Comparison of ENCODE assay signal across 8 cellular contexts in genomic region chr19:30682576-30683536, GRCh38.
A peak's percentile ranks its signal among the peaks of the same experiment; 100 is the strongest.
DNase-seq lines count a peak whose midpoint lies in the region; ATAC-seq lines count a peak whose summit lies in the region.

No MANE protein-coding gene starts in this region.

- peak; percentile 83 to 85 for ATAC-seq in left cardiac atrium
- ATAC-seq in GM18907 (IDR thresholded peaks at IDR 0.05; ENCODE audit: unreplicated experiment) = no peak

- no peak overlapping the region for H3K4me3 Mint-ChIP-seq in activated T-helper 2 cell treated with anti-CD3 and anti-CD28 coated beads, Interferon-gamma antibody, Interleukin-2, Interleukin-4, amounts not matched to agents 10 μg/mL and 5 μg/mL and 100 μg/mL, durations not matched to agents 14 hours and 24 hours and 36 hours (ENCODE audit: low read depth)

- H3K27me3 Mint-ChIP-seq in activated T-helper 2 cell treated with anti-CD3 and anti-CD28 coated beads, Interferon-gamma antibody, Interleukin-2, Interleukin-4, amounts not matched to agents 10 μg/mL and 5 μg/mL and 100 μg/mL, durations not matched to agents 14 hours and 24 hours and 36 hours (ENCODE audit: low read depth) = peaks cover 12% of the 10 kb centered on the region

- H3K9me3 Mint-ChIP-seq in activated T-helper 2 cell treated with anti-CD3 and anti-CD28 coated beads, Interferon-gamma antibody, Interleukin-2, Interleukin-4, amounts not matched to agents 10 μg/mL and 5 μg/mL and 100 μg/mL, durations not matched to agents 14 hours and 24 hours and 36 hours = no peaks in the 10 kb centered on the region

- no peak overlapping the region for H3K27ac Mint-ChIP-seq in activated T-helper 2 cell treated with anti-CD3 and anti-CD28 coated beads, Interferon-gamma antibody, Interleukin-2, Interleukin-4, amounts not matched to agents 10 μg/mL and 5 μg/mL and 100 μg/mL, durations not matched to agents 14 hours and 24 hours and 36 hours

- intact Hi-C loops in left cardiac atrium (cut with DNase I) = loop anchor here (2.0 to 5.0 kb wide), 4 partner anchors 864 to 1884 kb away; no protein-coding TSS in a partner anchor
- intact Hi-C loops in activated T-helper 2 cell treated with anti-CD3 and anti-CD28 coated beads, Interferon-gamma antibody, Interleukin-2, Interleukin-4, amounts not matched to agents 10 μg/mL and 5 μg/mL and 100 μg/mL, durations not matched to agents 14 hours and 24 hours and 36 hours (cut with micrococcal nuclease) = no loop called here

- no peaks in the 10 kb centered on the region for H3K4me1 Mint-ChIP-seq in activated T-helper 2 cell treated with anti-CD3 and anti-CD28 coated beads, Interferon-gamma antibody, Interleukin-2, Interleukin-4, amounts not matched to agents 10 μg/mL and 5 μg/mL and 100 μg/mL, durations not matched to agents 14 hours and 24 hours and 36 hours (ENCODE audit: low read depth)

- DNase-seq in GM04503 (ENCODE audit: low read depth) (peak; percentile 47), M059J (ENCODE audit: low read depth) (peak; percentile 66), SKM-1 treated with dmso at 0.1 percent for 144 hours (lab: John Stamatoyannopoulos, UW; ENCODE audit: unreplicated experiment) (peak; percentile 12), anterior cingulate cortex (lab: John Stamatoyannopoulos, UW) (peak in 55 of 58 donors; percentile 12 to 81 (median 60)), left cardiac atrium (peak; percentile 69), renal cortical epithelial cell (ENCODE audit: low read depth) (peak; percentile 36)
- no peak for DNase-seq in activated T-helper 2 cell treated with anti-CD3 and anti-CD28 coated beads, Interferon-gamma antibody, Interleukin-2, Interleukin-4, amounts not matched to agents 10 μg/mL and 5 μg/mL and 100 μg/mL, durations not matched to agents 14 hours and 24 hours and 36 hours (ENCODE audit: low spot score)

- no peaks in the 10 kb centered on the region for H3K36me3 Mint-ChIP-seq in activated T-helper 2 cell treated with anti-CD3 and anti-CD28 coated beads, Interferon-gamma antibody, Interleukin-2, Interleukin-4, amounts not matched to agents 10 μg/mL and 5 μg/mL and 100 μg/mL, durations not matched to agents 14 hours and 24 hours and 36 hours (ENCODE audit: low read depth)
